20 cellular contexts compared by ENCODE assay signal in the genomic region with DNA sequence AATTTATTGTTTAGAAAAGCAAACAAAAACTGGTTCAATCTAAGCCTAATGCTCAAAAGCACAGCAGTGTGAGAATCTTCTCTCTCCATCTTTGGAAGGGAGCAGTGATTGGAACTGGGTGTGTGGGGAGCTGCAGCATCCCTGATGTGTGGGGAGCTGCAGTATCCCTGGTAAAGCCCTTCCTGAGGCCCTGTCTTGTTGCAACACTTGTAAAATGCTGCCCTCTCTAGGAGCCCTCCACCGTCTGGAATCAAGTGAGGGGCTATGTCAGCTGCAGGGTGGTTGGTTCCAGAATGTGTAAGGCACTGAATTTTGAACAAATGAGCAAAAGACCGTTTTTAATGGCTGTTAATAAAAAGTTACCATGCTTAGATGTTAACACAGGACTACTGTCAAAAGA.
DNase-seq lines count a peak whose midpoint lies in the region; ATAC-seq, FAIRE-seq and TF ChIP-seq lines count a peak whose summit lies in the region.
"Had no signal": no experiment of that assay in that cellular context is flagged by ENCODE, and none has a peak within 500 bp of the region (broad histone marks: within the 10 kb centered on the region; RNA-seq: fewer than 3 reads in every experiment).

No MANE protein-coding gene starts in this region.

- ATAC-seq in HepG2 = peak; percentile 31; the same call in 1 of the 3 replicates
- no peak for ATAC-seq in right lobe of liver
- no peak for ATAC-seq in activated T-helper 17 cell treated with anti-CD3 and anti-CD28 coated beads, Interleukin-2, amount 50 U/mL, for 72 hours (replicated peaks)
- no peak for ATAC-seq in GM19455 (IDR thresholded peaks at IDR 0.05; ENCODE audit: unreplicated experiment)
- ATAC-seq: HCT116 had no signal

- no peak overlapping the region for H2AFZ ChIP-seq in HepG2 (ENCODE audit: low read length)
- H2AFZ ChIP-seq: GM23248 had no signal

- 8% methylated on average over 2 of the region's 2 CpGs for WGBS in HepG2 (ENCODE audit: low lambda C conversion rate)
- WGBS in right lobe of liver (ENCODE audit: insufficient coverage, low coverage, low lambda C conversion rate, missing lambda C conversion rate) = 30% methylated on average over 1 of the region's 2 CpGs

- CTCF ChIA-PET in HepG2 (lab: Yijun Ruan, JAX; ENCODE audit: low intra/inter-chr PET ratio, low total read pairs) = no interaction called here

- no peak for TF ChIP-seq RAD21 in HepG2 (CRISPR knock-in tag; IDR thresholded peaks at IDR 0.05)

- TF ChIP-seq EP300 in HepG2 (IDR thresholded peaks at IDR 0.05; ENCODE audit: low read depth in 2 of 2, low read length in 2 of 2) (no peak), HepG2 (CRISPR knock-in tag; IDR thresholded peaks at IDR 0.05; ENCODE audit: borderline replicate concordance) (no peak)

- H3K27me3 ChIP-seq in HepG2 (ENCODE audit: control insufficient read depth in 1 of 2, insufficient read depth in 2 of 2, low read length in 2 of 2) = peaks cover 0 to 4% of the 10 kb centered on the region in 2 experiments; a peak in 1 of 5 replicates
- no peaks in the 10 kb centered on the region for H3K27me3 ChIP-seq in right lobe of liver
- H3K27me3 ChIP-seq: BE2C had no signal

- H3K27ac ChIP-seq in HepG2 (ENCODE audit: extremely low read length, insufficient read depth, low read length) = no peak overlapping the region
- H3K27ac ChIP-seq in right lobe of liver = no peak overlapping the region
- H3K27ac ChIP-seq: GM23248 had no signal

- no peaks in the 10 kb centered on the region for H4K20me1 ChIP-seq in HepG2 (ENCODE audit: insufficient read depth, low read length)

- DNase-seq in HepG2 (ENCODE audit: low spot score) (no peak), right lobe of liver (no peak), chondrocyte (ENCODE audit: low spot score) (no peak), fibroblast of villous mesenchyme (ENCODE audit: low read depth) (peak; percentile 4), type B pancreatic cell (ENCODE audit: extremely low spot score, unreplicated experiment) (peak; percentile 3), CD1c-positive myeloid dendritic cell (ENCODE audit: extremely low spot score) (no peak)
- DNase-seq: BE2C; C1 segment of cervical spinal cord; Caco-2; CD4-positive, alpha-beta T cell; GM23248 had no signal

- H3K27me3 Mint-ChIP-seq in chondrocyte (ENCODE audit: low read depth) = no peaks in the 10 kb centered on the region
- no peaks in the 10 kb centered on the region for H3K27me3 Mint-ChIP-seq in type B pancreatic cell
- no peaks in the 10 kb centered on the region for H3K27me3 Mint-ChIP-seq in activated T-helper 17 cell treated with anti-CD3 and anti-CD28 coated beads, Interleukin-2, amount 50 U/mL, for 72 hours
- H3K27me3 Mint-ChIP-seq: CD4-positive, alpha-beta T cell had no signal

- no TSS peak for BruUV-seq in HepG2 (replicated peaks; lab: Mats Ljungman, UMichigan)

- no peak overlapping the region for H3K4me2 ChIP-seq in HepG2 (ENCODE audit: low read depth, low read length)

- H3K4me1 ChIP-seq in HepG2 (ENCODE audit: insufficient read depth, low read length) (peaks cover 15% of the 10 kb centered on the region), right lobe of liver (no peaks in the 10 kb centered on the region)
- H3K4me1 ChIP-seq: BE2C, Caco-2 had no signal

- H3K36me3 ChIP-seq in HepG2 (replicated peaks in 1 of 2; ENCODE audit: control insufficient read depth in 1 of 2, insufficient read depth in 2 of 2, low read length in 2 of 2) (no peaks in the 10 kb centered on the region), right lobe of liver (no peaks in the 10 kb centered on the region)
- H3K36me3 ChIP-seq: BE2C had no signal

- in situ Hi-C loops in HepG2 (cut with HindIII; ENCODE audit: extremely low pct_ligation_motif_present, low pct_unique_long_range_greater_than_20kb) = no loop called here

- H3K4me1 Mint-ChIP-seq in chondrocyte (ENCODE audit: low read depth) (no peaks in the 10 kb centered on the region), type B pancreatic cell (ENCODE audit: unreplicated experiment) (no peaks in the 10 kb centered on the region)
- H3K4me1 Mint-ChIP-seq in activated T-helper 17 cell treated with anti-CD3 and anti-CD28 coated beads, Interleukin-2, amount 50 U/mL, for 72 hours = no peaks in the 10 kb centered on the region

- H3K27ac Mint-ChIP-seq in chondrocyte (ENCODE audit: unreplicated experiment) (no peak overlapping the region), type B pancreatic cell (no peak overlapping the region)
- H3K27ac Mint-ChIP-seq in activated T-helper 17 cell treated with anti-CD3 and anti-CD28 coated beads, Interleukin-2, amount 50 U/mL, for 72 hours = no peak overlapping the region
- H3K27ac Mint-ChIP-seq: CD4-positive, alpha-beta T cell had no signal

- TF ChIP-seq POLR2A in HepG2 (IDR thresholded peaks at IDR 0.05; ENCODE audit: insufficient read depth in 1 of 2, low read depth in 2 of 2, low read length in 2 of 2) = no peak
- TF ChIP-seq POLR2A in right lobe of liver (IDR thresholded peaks at IDR 0.05) = no peak

- intact Hi-C loops in HepG2 (cut with micrococcal nuclease; ENCODE audit: unreplicated experiment) = no loop called here
- intact Hi-C loops in right lobe of liver (cut with DNase I) = no loop called here

- no peaks in the 10 kb centered on the region for H3K79me2 ChIP-seq in HepG2 (ENCODE audit: insufficient read depth, low read length)

- FAIRE-seq in HepG2 (lab: Jason Lieb, UNC) = no peak
- FAIRE-seq: D721Med, G401.6, GM12891, GM19239, H54, HTR-8/SVneo had no signal

- no peaks in the 10 kb centered on the region for H3K36me3 Mint-ChIP-seq in chondrocyte (ENCODE audit: low read depth)
- H3K36me3 Mint-ChIP-seq in type B pancreatic cell = no peaks in the 10 kb centered on the region
- no peaks in the 10 kb centered on the region for H3K36me3 Mint-ChIP-seq in activated T-helper 17 cell treated with anti-CD3 and anti-CD28 coated beads, Interleukin-2, amount 50 U/mL, for 72 hours (ENCODE audit: low read depth)

- TF ChIP-seq CTCF in HepG2 (CRISPR knock-in tag; IDR thresholded peaks at IDR 0.05) (peak; percentile 23; the same call in 1 of the 2 replicates), right lobe of liver (IDR thresholded peaks at IDR 0.05) (no peak), chondrocyte (IDR thresholded peaks at IDR 0.05) (peak; percentile 30), fibroblast of villous mesenchyme (IDR thresholded peaks at IDR 0.05; ENCODE audit: insufficient read depth, low read depth, low read length) (no peak), type B pancreatic cell (conservative IDR thresholded peaks at IDR 0.05) (no peak)

- no peak overlapping the region for H3K9ac ChIP-seq in HepG2 (ENCODE audit: insufficient read depth, low read depth, low read length)
- H3K9ac ChIP-seq: GM23248 had no signal

- no peak overlapping the region for H3K4me3 Mint-ChIP-seq in chondrocyte (ENCODE audit: unreplicated experiment)
- H3K4me3 Mint-ChIP-seq in type B pancreatic cell = no peak overlapping the region
- H3K4me3 Mint-ChIP-seq in activated T-helper 17 cell treated with anti-CD3 and anti-CD28 coated beads, Interleukin-2, amount 50 U/mL, for 72 hours = no peak overlapping the region
- H3K4me3 Mint-ChIP-seq: CD4-positive, alpha-beta T cell had no signal

- H3K9me3 ChIP-seq in HepG2 (ENCODE audit: low read length) (no peaks in the 10 kb centered on the region), right lobe of liver (no peaks in the 10 kb centered on the region)
- H3K9me3 ChIP-seq: BE2C, Caco-2 had no signal

- H3K9me3 Mint-ChIP-seq in chondrocyte (ENCODE audit: low read depth) (no peaks in the 10 kb centered on the region), type B pancreatic cell (no peaks in the 10 kb centered on the region)
- H3K9me3 Mint-ChIP-seq in activated T-helper 17 cell treated with anti-CD3 and anti-CD28 coated beads, Interleukin-2, amount 50 U/mL, for 72 hours = no peaks in the 10 kb centered on the region
- H3K9me3 Mint-ChIP-seq: CD4-positive, alpha-beta T cell had no signal

- no peak overlapping the region for H3K4me3 ChIP-seq in HepG2 (replicated peaks in 1 of 3; ENCODE audit: insufficient read depth in 1 of 3, low read depth in 2 of 3, low read length in 3 of 3)
- H3K4me3 ChIP-seq in right lobe of liver = no peak overlapping the region
- no peak overlapping the region for H3K4me3 ChIP-seq in fibroblast of villous mesenchyme (ENCODE audit: low read depth, low read length)
- H3K4me3 ChIP-seq: GM23248 had no signal

- POLR2A ChIA-PET in HepG2 (lab: Yijun Ruan, JAX) = no interaction called here

TF ChIP-seq in HepG2, 621 proteins besides CTCF, POLR2A, EP300 and RAD21 (continues in another document):
- TF ChIP-seq FOXP1 (IDR thresholded peaks at IDR 0.05) = no peak
- TF ChIP-seq FOXP1 (CRISPR knock-in tag; IDR thresholded peaks at IDR 0.05) = no peak
- TF ChIP-seq MED13 (CRISPR knock-in tag; IDR thresholded peaks at IDR 0.05) = no peak
- TF ChIP-seq ETV6 (CRISPR knock-in tag; conservative IDR thresholded peaks at IDR 0.05) = no peak
- no peak for TF ChIP-seq MAX (IDR thresholded peaks at IDR 0.05)
- TF ChIP-seq, protein P1, sequence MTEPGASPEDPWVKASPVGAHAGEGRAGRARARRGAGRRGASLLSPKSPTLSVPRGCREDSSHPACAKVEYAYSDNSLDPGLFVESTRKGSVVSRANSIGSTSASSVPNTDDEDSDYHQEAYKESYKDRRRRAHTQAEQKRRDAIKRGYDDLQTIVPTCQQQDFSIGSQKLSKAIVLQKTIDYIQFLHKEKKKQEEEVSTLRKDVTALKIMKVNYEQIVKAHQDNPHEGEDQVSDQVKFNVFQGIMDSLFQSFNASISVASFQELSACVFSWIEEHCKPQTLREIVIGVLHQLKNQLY (CRISPR knock-in tag; IDR thresholded peaks at IDR 0.05) = no peak
- TF ChIP-seq, protein P2, sequence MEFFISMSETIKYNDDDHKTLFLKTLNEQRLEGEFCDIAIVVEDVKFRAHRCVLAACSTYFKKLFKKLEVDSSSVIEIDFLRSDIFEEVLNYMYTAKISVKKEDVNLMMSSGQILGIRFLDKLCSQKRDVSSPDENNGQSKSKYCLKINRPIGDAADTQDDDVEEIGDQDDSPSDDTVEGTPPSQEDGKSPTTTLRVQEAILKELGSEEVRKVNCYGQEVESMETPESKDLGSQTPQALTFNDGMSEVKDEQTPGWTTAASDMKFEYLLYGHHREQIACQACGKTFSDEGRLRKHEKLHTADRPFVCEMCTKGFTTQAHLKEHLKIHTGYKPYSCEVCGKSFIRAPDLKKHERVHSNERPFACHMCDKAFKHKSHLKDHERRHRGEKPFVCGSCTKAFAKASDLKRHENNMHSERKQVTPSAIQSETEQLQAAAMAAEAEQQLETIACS (CRISPR knock-in tag; IDR thresholded peaks at IDR 0.05) = no peak
- TF ChIP-seq KAT7 (CRISPR knock-in tag; IDR thresholded peaks at IDR 0.05; ENCODE audit: borderline replicate concordance) = no peak

Comparison
In these comparisons a context has a peak if more than half of its experiments do, and no peak if none do; other contexts are left out.
1. CTCF ChIP-seq: peak in HepG2 (single experiment) and chondrocyte (single experiment); none in right lobe of liver (0 of 4), fibroblast of villous mesenchyme (single experiment) and type B pancreatic cell (single experiment).
2. DNase-seq: peak in fibroblast of villous mesenchyme (single experiment) and type B pancreatic cell (single experiment); none in HepG2 (single experiment), right lobe of liver (0 of 3), chondrocyte (single experiment) and CD1c-positive myeloid dendritic cell (single experiment).